In the genomic region with DNA sequence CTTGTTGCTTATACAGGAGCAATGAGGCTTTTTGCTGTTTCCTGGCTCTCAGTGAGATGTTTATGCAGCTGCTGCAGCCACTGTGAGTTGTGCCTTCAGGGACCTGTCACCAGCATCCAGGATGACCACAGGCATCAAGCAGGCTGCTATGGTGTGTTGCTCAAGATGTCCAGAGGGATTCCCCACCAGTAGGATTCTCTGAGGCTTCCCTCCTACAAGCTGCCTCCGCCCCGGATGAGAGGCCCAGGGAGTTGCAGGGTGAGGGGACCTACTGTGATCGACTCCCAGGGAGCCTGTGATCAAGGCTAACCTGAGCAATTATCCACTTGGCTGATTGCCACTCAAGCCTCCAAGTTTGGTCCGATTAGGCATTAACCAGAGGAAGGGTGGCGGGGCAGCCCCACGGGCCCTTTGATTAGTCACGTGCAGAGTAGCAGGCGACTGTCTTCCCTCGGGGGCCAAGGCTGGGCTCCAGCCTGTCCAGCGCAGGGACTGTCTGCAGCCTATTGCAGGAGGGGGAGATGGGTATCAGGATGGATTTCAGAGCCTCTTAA, we compare ENCODE assay signal across 1 cellular context.
TF ChIP-seq lines count a peak whose summit lies in the region.

No MANE protein-coding gene starts in this region.

TF ChIP-seq in SK-N-SH treated with all-trans-retinoic acid at 6 μM for 48 hours, 23 proteins besides CTCF, POLR2A, EP300 and RAD21 (continued from another document):
- TF ChIP-seq, protein P1, sequence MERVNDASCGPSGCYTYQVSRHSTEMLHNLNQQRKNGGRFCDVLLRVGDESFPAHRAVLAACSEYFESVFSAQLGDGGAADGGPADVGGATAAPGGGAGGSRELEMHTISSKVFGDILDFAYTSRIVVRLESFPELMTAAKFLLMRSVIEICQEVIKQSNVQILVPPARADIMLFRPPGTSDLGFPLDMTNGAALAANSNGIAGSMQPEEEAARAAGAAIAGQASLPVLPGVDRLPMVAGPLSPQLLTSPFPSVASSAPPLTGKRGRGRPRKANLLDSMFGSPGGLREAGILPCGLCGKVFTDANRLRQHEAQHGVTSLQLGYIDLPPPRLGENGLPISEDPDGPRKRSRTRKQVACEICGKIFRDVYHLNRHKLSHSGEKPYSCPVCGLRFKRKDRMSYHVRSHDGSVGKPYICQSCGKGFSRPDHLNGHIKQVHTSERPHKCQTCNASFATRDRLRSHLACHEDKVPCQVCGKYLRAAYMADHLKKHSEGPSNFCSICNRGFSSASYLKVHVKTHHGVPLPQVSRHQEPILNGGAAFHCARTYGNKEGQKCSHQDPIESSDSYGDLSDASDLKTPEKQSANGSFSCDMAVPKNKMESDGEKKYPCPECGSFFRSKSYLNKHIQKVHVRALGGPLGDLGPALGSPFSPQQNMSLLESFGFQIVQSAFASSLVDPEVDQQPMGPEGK (CRISPR knock-in tag; IDR thresholded peaks at IDR 0.05; ENCODE audit: borderline replicate concordance) = no peak
